In genomic region chr21:39096754-39097153, GRCh38 we compare ENCODE assay signal across 13 cellular contexts.
DNase-seq lines count a peak whose midpoint lies in the region; ATAC-seq and TF ChIP-seq lines count a peak whose summit lies in the region.
"Had no signal": no experiment of that assay in that cellular context is flagged by ENCODE, and none has a peak within 500 bp of the region (broad histone marks: within the 10 kb centered on the region; RNA-seq: fewer than 3 reads in every experiment).

No MANE protein-coding gene starts in this region.

- intact Hi-C loops in HCT116 (cut with micrococcal nuclease), result no loop called here

- no peak overlapping the region for H3K56ac ChIP-seq in mesendoderm (ENCODE audit: low read length)

- H2BK5ac ChIP-seq in mesendoderm (ENCODE audit: low read length), result no peak overlapping the region

- H3K4ac ChIP-seq in mesendoderm (ENCODE audit: low read depth, low read length), result no peak overlapping the region

- no peaks in the 10 kb centered on the region for H3K9me2 ChIP-seq in HCT116 (ENCODE audit: insufficient read depth)

- RAD21 ChIA-PET in HCT116 (lab: Charles Lee; ENCODE audit: low non-redundant PET in 1 of 2, low total read pairs in 2 of 2, uncharacterized antibody in 2 of 2, unreplicated experiment in 2 of 2), result no interaction called here

- H2BK120ac ChIP-seq in mesendoderm (ENCODE audit: low read depth, low read length), result no peak overlapping the region

- no peaks in the 10 kb centered on the region for H3K36me3 ChIP-seq in BLaER1
- no peaks in the 10 kb centered on the region for H3K36me3 ChIP-seq in HCT116 (ENCODE audit: control insufficient read depth in 1 of 2, insufficient read depth in 2 of 2, low read length in 2 of 2)
- no peaks in the 10 kb centered on the region for H3K36me3 ChIP-seq in mesendoderm (ENCODE audit: control insufficient read depth, insufficient read depth, low read length)
- H3K36me3 ChIP-seq: pancreas had no signal

- H4K20me1 ChIP-seq in BLaER1, result no peaks in the 10 kb centered on the region
- no peaks in the 10 kb centered on the region for H4K20me1 ChIP-seq in HCT116 (ENCODE audit: insufficient read depth)

- TF ChIP-seq CTCF in HCT116 (IDR thresholded peaks at IDR 0.05 in 2 of 3, conservative IDR thresholded peaks at IDR 0.05 in 1 of 3; ENCODE audit: borderline replicate concordance in 1 of 3, insufficient read depth in 1 of 3, low read depth in 2 of 3, low read length in 2 of 3), result peak in 2 of 3 experiments; percentile 52 to 56; a peak in 4 of 6 replicates

- TF ChIP-seq POLR2A in HCT116 (IDR thresholded peaks at IDR 0.05; ENCODE audit: borderline replicate concordance, extremely low read depth, insufficient read depth, insufficient read length), result no peak

- H3K79me2 ChIP-seq in HCT116 (ENCODE audit: insufficient read depth, low read length) (no peaks in the 10 kb centered on the region), mesendoderm (ENCODE audit: control insufficient read depth, insufficient read depth, low read length) (no peaks in the 10 kb centered on the region)

- DNase-seq in HCT116 (ENCODE audit: low read depth, low spot score), result no peak
- DNase-seq in caudate nucleus (lab: John Stamatoyannopoulos, UW), result no peak
- peak; percentile 45 for DNase-seq in mesendoderm
- DNase-seq in stimulated activated CD4-positive, alpha-beta T cell treated with anti-CD3 and anti-CD28 coated beads, Interleukin-2, amount 100 ng/mL, for 48 hours, result no peak
- DNase-seq in AG20443 (ENCODE audit: low spot score), result no peak
- no peak for DNase-seq in NCI-H187 treated with DMSO at 0.1 percent for 48 hours (lab: John Stamatoyannopoulos, UW)
- DNase-seq: activated CD4-positive, alpha-beta T cell treated with anti-CD3 and anti-CD28 coated beads for 48 hours; Karpas-422; NCI-H2107; pancreas; stimulated activated CD8-positive, alpha-beta memory T cell treated with anti-CD3 and anti-CD28 coated beads, Interleukin-4, amount 100 ng/mL, for 48 hours had no signal

- H3K4me1 ChIP-seq in BLaER1, result peaks cover 47% of the 10 kb centered on the region
- H3K4me1 ChIP-seq in HCT116 (ENCODE audit: control insufficient read depth in 1 of 2, insufficient read depth in 2 of 2, low read length in 2 of 2), result no peaks in the 10 kb centered on the region
- no peaks in the 10 kb centered on the region for H3K4me1 ChIP-seq in mesendoderm (ENCODE audit: control insufficient read depth, low read depth, low read length)
- H3K4me1 ChIP-seq: pancreas had no signal

- no peak overlapping the region for H4K8ac ChIP-seq in mesendoderm (ENCODE audit: low read depth, low read length)

- no peak overlapping the region for H2BK15ac ChIP-seq in mesendoderm (replicated peaks; ENCODE audit: low read depth)

- H3K27ac ChIP-seq in BLaER1 (no peak overlapping the region), HCT116 (ENCODE audit: low read depth, low read length) (no peak overlapping the region), caudate nucleus (ENCODE audit: low read depth, low read length) (peak overlapping the region; percentile 70), mesendoderm (ENCODE audit: low read depth, low read length) (no peak overlapping the region)
- H3K27ac ChIP-seq: pancreas had no signal

- H3K4me2 ChIP-seq in BLaER1 (peak overlapping the region; percentile 44; the same call in 1 of the 2 replicates), HCT116 (ENCODE audit: low read length) (no peak overlapping the region), mesendoderm (ENCODE audit: low read length) (no peak overlapping the region)

- H3K9ac ChIP-seq in BLaER1, result no peak overlapping the region
- no peak overlapping the region for H3K9ac ChIP-seq in HCT116 (ENCODE audit: low read length)
- H3K9ac ChIP-seq in mesendoderm (ENCODE audit: low read length), result no peak overlapping the region

- no CpG with 5 or more reads among the region's 8 CpGs for WGBS in mesendoderm (ENCODE audit: extremely low coverage, insufficient coverage, low lambda C conversion rate)

- BruUV-seq in HCT116 (replicated peaks; lab: Mats Ljungman, UMichigan), result no TSS peak

- POLR2A ChIA-PET in HCT116 (lab: Charles Lee), result no interaction called here

- peak; percentile 63; the same call in 1 of the 2 replicates for ATAC-seq in HCT116
- ATAC-seq in HG03159 (IDR thresholded peaks at IDR 0.05; ENCODE audit: unreplicated experiment), result no peak

- H4K5ac ChIP-seq in mesendoderm (ENCODE audit: low read length), result no peak overlapping the region

- 0 out of 2 replicates have a peak, but pooled peaks have one; percentile 14 for TF ChIP-seq RAD21 in HCT116 (IDR thresholded peaks at IDR 0.05; ENCODE audit: low read depth)

- no peak overlapping the region for H3K23ac ChIP-seq in mesendoderm (ENCODE audit: low read length)

- no peak overlapping the region for H2AFZ ChIP-seq in HCT116 (ENCODE audit: low read depth, low read length, poor library complexity, severe bottlenecking)

- H3K9me3 ChIP-seq in BLaER1 (peaks cover 6% of the 10 kb centered on the region; the same call in 1 of the 2 replicates), HCT116 (ENCODE audit: control insufficient read depth in 1 of 2, insufficient read depth in 1 of 2, low read depth in 1 of 2, low read length in 2 of 2) (no peaks in the 10 kb centered on the region)
- H3K9me3 ChIP-seq: pancreas had no signal

- H3K4me3 ChIP-seq in BLaER1, result no peak overlapping the region
- no peak overlapping the region for H3K4me3 ChIP-seq in HCT116 (replicated peaks in 1 of 2; ENCODE audit: low read depth in 1 of 2, low read length in 2 of 2)
- H3K4me3 ChIP-seq in mesendoderm (ENCODE audit: low read length), result no peak overlapping the region
- H3K4me3 ChIP-seq: pancreas had no signal

- H3K79me1 ChIP-seq in mesendoderm (ENCODE audit: low read length), result no peaks in the 10 kb centered on the region

- H3K27me3 ChIP-seq in BLaER1 (no peaks in the 10 kb centered on the region), HCT116 (ENCODE audit: insufficient read depth, low read length) (no peaks in the 10 kb centered on the region), mesendoderm (ENCODE audit: insufficient read depth, low read length, poor library complexity) (no peaks in the 10 kb centered on the region)
- H3K27me3 ChIP-seq: pancreas had no signal

- H3K18ac ChIP-seq in mesendoderm (ENCODE audit: low read length), result no peak overlapping the region

- CTCF ChIA-PET in HCT116 (lab: Charles Lee), result interaction anchor here (1.2 kb wide), 1 partner anchor 9 kb away, joined by 3 read pairs; no protein-coding TSS in a partner anchor

- H2AK5ac ChIP-seq in mesendoderm (ENCODE audit: low read length), result no peak overlapping the region

TF ChIP-seq in HCT116, 20 proteins besides CTCF, POLR2A, EP300 and RAD21:
- TF ChIP-seq ZBTB33 (IDR thresholded peaks at IDR 0.05; ENCODE audit: extremely low read depth, insufficient replicate concordance, low read length) (no peak), TCF7L2 (IDR thresholded peaks at IDR 0.05; ENCODE audit: borderline replicate concordance, extremely low read depth, insufficient read depth, insufficient read length) (no peak), CBX3 (IDR thresholded peaks at IDR 0.05; ENCODE audit: low read depth) (no peak), EGR1 (IDR thresholded peaks at IDR 0.05; ENCODE audit: low read depth) (no peak), SP1 (IDR thresholded peaks at IDR 0.05; ENCODE audit: low read depth) (no peak)
